ENCODE assay signal across 11 cellular contexts in the genomic region with DNA sequence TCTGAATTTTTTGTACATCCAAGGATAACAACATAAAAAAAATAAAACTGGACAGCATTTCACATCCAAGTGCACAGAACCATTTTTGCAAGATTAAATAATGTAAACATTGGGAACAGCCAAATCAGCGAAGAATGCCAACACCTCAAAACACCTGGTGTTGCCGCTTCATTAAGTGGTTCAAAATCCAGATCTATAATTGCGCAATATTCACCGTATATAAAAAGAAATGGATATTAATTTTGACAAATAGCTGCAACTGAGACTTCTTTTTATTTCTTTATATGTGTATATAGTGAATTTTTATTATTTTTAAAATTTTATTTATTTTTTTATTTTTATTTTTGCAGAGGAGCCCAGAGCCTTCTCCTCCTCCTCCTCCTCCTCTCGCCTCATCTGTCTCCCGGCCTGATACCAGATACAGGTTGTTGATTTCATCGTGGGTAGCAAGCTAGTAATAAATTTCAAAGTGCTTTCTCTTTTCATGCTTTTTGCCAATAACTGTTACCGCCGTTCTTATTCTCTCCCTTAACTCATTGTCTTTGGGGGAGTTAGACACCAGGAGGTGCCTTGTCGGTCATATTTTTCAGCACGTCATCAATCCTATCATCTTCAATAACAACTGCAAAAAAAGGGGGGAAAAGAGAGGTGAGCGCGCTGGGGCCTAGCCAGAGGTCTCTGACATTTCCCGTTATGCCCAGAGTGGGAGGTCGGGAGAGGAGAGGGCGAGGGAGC. TPM values are rescaled to one million over a fixed set of nuclear protein-coding genes. Genes with fewer than 3 reads are reported as not detected.
DNase-seq lines count a peak whose midpoint lies in the region; ATAC-seq and TF ChIP-seq lines count a peak whose summit lies in the region.
"Had no signal": no experiment of that assay in that cellular context is flagged by ENCODE, and none has a peak within 500 bp of the region (broad histone marks: within the 10 kb centered on the region; RNA-seq: fewer than 3 reads in every experiment).

No MANE protein-coding gene starts in this region.

- H3K56ac ChIP-seq in H9 (ENCODE audit: insufficient read length, low read depth, low read length), result no peak overlapping the region

- H3K27me3 Mint-ChIP-seq in H9 (ENCODE audit: low read depth), result peaks cover 93% of the 10 kb centered on the region
- H3K27me3 Mint-ChIP-seq in activated T-helper 17 cell treated with anti-CD3 and anti-CD28 coated beads, Interleukin-2, amount 50 U/mL, for 72 hours, result peaks cover 43% of the 10 kb centered on the region

- H3K9ac ChIP-seq in H9 (ENCODE audit: extremely low read depth, insufficient read length, low read length), result no peak overlapping the region

- no peak overlapping the region for H2BK15ac ChIP-seq in H9 (ENCODE audit: low read depth, low read length)

- H3K9me3 ChIP-seq in H9 (ENCODE audit: control insufficient read depth, low read depth, low read length) (no peaks in the 10 kb centered on the region), hepatocyte (ENCODE audit: low read depth) (no peaks in the 10 kb centered on the region), psoas muscle (no peaks in the 10 kb centered on the region), gastrocnemius medialis (no peaks in the 10 kb centered on the region)

- no peak overlapping the region for H4K8ac ChIP-seq in H9 (replicated peaks; ENCODE audit: insufficient read length, low read depth, low read length)

- H2BK5ac ChIP-seq in H9 (ENCODE audit: insufficient read length, low read length), result no peak overlapping the region

- H3K27ac ChIP-seq in H9 (ENCODE audit: insufficient read length, low read depth, low read length), result no peak overlapping the region
- H3K27ac ChIP-seq in hepatocyte, result peak overlapping the region; percentile 95
- H3K27ac ChIP-seq in psoas muscle, result no peak overlapping the region
- no peak overlapping the region for H3K27ac ChIP-seq in gastrocnemius medialis

- ATAC-seq in activated T-helper 17 cell treated with anti-CD3 and anti-CD28 coated beads, Interleukin-2, amount 50 U/mL, for 72 hours (replicated peaks), result no peak
- ATAC-seq in psoas muscle (no peak), GM18861 (IDR thresholded peaks at IDR 0.05; ENCODE audit: unreplicated experiment) (no peak), HG03025 (IDR thresholded peaks at IDR 0.05; ENCODE audit: low FRiP score, unreplicated experiment) (no peak), gastrocnemius medialis (no peak)

- H3K4me3 ChIP-seq in hepatocyte, result peak overlapping the region; percentile 94
- H3K4me3 ChIP-seq in psoas muscle, result peak overlapping the region; percentile 68
- H3K4me3 ChIP-seq in gastrocnemius medialis, result peak overlapping the region in 2 of 4 donors; percentile 50 to 56

- TF ChIP-seq CTCF in H9 (conservative IDR thresholded peaks at IDR 0.05) (no peak), hepatocyte (IDR thresholded peaks at IDR 0.05; ENCODE audit: poor library complexity) (no peak), psoas muscle (IDR thresholded peaks at IDR 0.05) (no peak), gastrocnemius medialis (IDR thresholded peaks at IDR 0.05 in 4 of 5, conservative IDR thresholded peaks at IDR 0.05 in 1 of 5) (no peak)

- no peak overlapping the region for H3K4ac ChIP-seq in H9 (ENCODE audit: low read depth, low read length)

- H3K27me3 ChIP-seq in H9 (ENCODE audit: insufficient read depth, low read length), result peaks cover 25% of the 10 kb centered on the region; the same call in 1 of the 2 replicates
- H3K27me3 ChIP-seq in hepatocyte, result no peaks in the 10 kb centered on the region
- peaks cover 0 to 74% (median 20%) of the 10 kb centered on the region in 3 donors for H3K27me3 ChIP-seq in psoas muscle (ENCODE audit: insufficient read depth in 3 of 3, low read length in 2 of 3)
- H3K27me3 ChIP-seq in gastrocnemius medialis, result peaks cover 33 to 49% (median 42%) of the 10 kb centered on the region in 3 donors

- no peaks in the 10 kb centered on the region; a peak in 1 of 7 replicates for H3K36me3 Mint-ChIP-seq in H9 (ENCODE audit: insufficient read depth in 1 of 3, low read depth in 3 of 3)
- H3K36me3 Mint-ChIP-seq in activated T-helper 17 cell treated with anti-CD3 and anti-CD28 coated beads, Interleukin-2, amount 50 U/mL, for 72 hours (ENCODE audit: low read depth), result peaks cover 10% of the 10 kb centered on the region

- no peak overlapping the region for H2BK12ac ChIP-seq in H9 (ENCODE audit: insufficient read length, low read depth, low read length)

- in situ Hi-C loops in gastrocnemius medialis (cut with MboI; ENCODE audit: low sequenced_read_pairs in 4 of 4), result no loop called here

- no peak overlapping the region for H2AK5ac ChIP-seq in H9 (ENCODE audit: insufficient read length, low read length)

- H2AFZ ChIP-seq in H9 (ENCODE audit: low read length) (no peak overlapping the region), hepatocyte (no peak overlapping the region)

- H4K20me1 ChIP-seq in H9 (ENCODE audit: control insufficient read depth, insufficient read depth, insufficient read length) (no peaks in the 10 kb centered on the region), hepatocyte (ENCODE audit: insufficient read depth, poor library complexity, severe bottlenecking) (peaks cover 14% of the 10 kb centered on the region)

- H3K18ac ChIP-seq in H9 (ENCODE audit: insufficient read length, low read depth, low read length), result no peak overlapping the region

- H3K4me3 Mint-ChIP-seq in H9, result peak overlapping the region; percentile 49 to 92; a peak in 4 of 5 replicates
- peak overlapping the region; percentile 72 for H3K4me3 Mint-ChIP-seq in activated T-helper 17 cell treated with anti-CD3 and anti-CD28 coated beads, Interleukin-2, amount 50 U/mL, for 72 hours

- no peaks in the 10 kb centered on the region for H3K79me2 ChIP-seq in H9 (ENCODE audit: insufficient read depth, low read length)
- peaks cover 37% of the 10 kb centered on the region for H3K79me2 ChIP-seq in hepatocyte

- H3T11ph ChIP-seq in H9 (ENCODE audit: low read length), result no peak overlapping the region

- no peak overlapping the region for H2BK120ac ChIP-seq in H9 (ENCODE audit: low read depth, low read length, poor library complexity, severe bottlenecking)

- H3K4me2 ChIP-seq in H9 (ENCODE audit: insufficient read depth, insufficient read length, low read length), result peak overlapping the region; percentile 89
- peak overlapping the region; percentile 95 for H3K4me2 ChIP-seq in hepatocyte

- WGBS in H9 (ENCODE audit: extremely low coverage, insufficient read length, low lambda C conversion rate), result no CpG with 5 or more reads among the region's 16 CpGs
- WGBS in hepatocyte (ENCODE audit: low lambda C conversion rate, missing lambda C conversion rate), result 44% methylated on average over 16 of the region's 16 CpGs
- 40 to 55% (median 48%) methylated on average over 16 of the region's 16 CpGs for WGBS in psoas muscle, 3 donors

- H3K9me2 ChIP-seq in hepatocyte (replicated peaks; ENCODE audit: insufficient read depth), result no peaks in the 10 kb centered on the region

- H2BK20ac ChIP-seq in H9 (ENCODE audit: low read depth, low read length, poor library complexity, severe bottlenecking), result no peak overlapping the region

- H4K5ac ChIP-seq in H9 (ENCODE audit: insufficient read length, low read depth, low read length), result no peak overlapping the region

- peaks cover 21 to 43% of the 10 kb centered on the region in 2 experiments for H3K4me1 Mint-ChIP-seq in H9
- H3K4me1 Mint-ChIP-seq in activated T-helper 17 cell treated with anti-CD3 and anti-CD28 coated beads, Interleukin-2, amount 50 U/mL, for 72 hours, result peaks cover 5% of the 10 kb centered on the region

- H3K36me3 ChIP-seq in hepatocyte (replicated peaks; ENCODE audit: insufficient read depth, low read depth), result no peaks in the 10 kb centered on the region
- H3K36me3 ChIP-seq in psoas muscle (ENCODE audit: insufficient read depth in 1 of 2, low read depth in 1 of 2), result no peaks in the 10 kb centered on the region
- no peaks in the 10 kb centered on the region for H3K36me3 ChIP-seq in gastrocnemius medialis

- no peak overlapping the region for H3K27ac Mint-ChIP-seq in H9
- no peak overlapping the region for H3K27ac Mint-ChIP-seq in activated T-helper 17 cell treated with anti-CD3 and anti-CD28 coated beads, Interleukin-2, amount 50 U/mL, for 72 hours
- H3K27ac Mint-ChIP-seq: activated B cell treated with CpG ODN at 0.5 μM for 24 hours had no signal

- intact Hi-C loops in psoas muscle (cut with DNase I), result loop anchor here in 1 of 2 donors (10.0 kb wide), 1 partner anchor 108 kb away; no protein-coding TSS in a partner anchor
- intact Hi-C loops in gastrocnemius medialis (cut with DNase I; ENCODE audit: low total_unique reads), result no loop called here

- H3K79me1 ChIP-seq in H9 (ENCODE audit: insufficient read depth, low read depth, low read length, poor library complexity, severe bottlenecking), result no peaks in the 10 kb centered on the region

- no peak for TF ChIP-seq POLR2A in gastrocnemius medialis (IDR thresholded peaks at IDR 0.05)

- H3K23ac ChIP-seq in H9 (ENCODE audit: insufficient read length, low read depth, low read length), result no peak overlapping the region

- H3K14ac ChIP-seq in H9 (ENCODE audit: insufficient read depth, low read length), result no peak overlapping the region

- peaks cover 0 to 4% of the 10 kb centered on the region in 2 experiments; a peak in 1 of 5 replicates for H3K9me3 Mint-ChIP-seq in H9
- H3K9me3 Mint-ChIP-seq in activated T-helper 17 cell treated with anti-CD3 and anti-CD28 coated beads, Interleukin-2, amount 50 U/mL, for 72 hours, result no peaks in the 10 kb centered on the region
- H3K9me3 Mint-ChIP-seq: activated B cell treated with CpG ODN at 0.5 μM for 24 hours had no signal

- H3K23me2 ChIP-seq in H9 (ENCODE audit: insufficient read length, low read depth, low read length, poor library complexity, severe bottlenecking), result peaks cover 32% of the 10 kb centered on the region

- H3K4me1 ChIP-seq in H9 (ENCODE audit: insufficient read depth, low read length), result peaks cover 8% of the 10 kb centered on the region; the same call in 1 of the 2 replicates
- peaks cover 42% of the 10 kb centered on the region for H3K4me1 ChIP-seq in hepatocyte (ENCODE audit: insufficient read depth)
- H3K4me1 ChIP-seq in psoas muscle, result peaks cover 11% of the 10 kb centered on the region
- peaks cover 0 to 5% of the 10 kb centered on the region in 2 donors for H3K4me1 ChIP-seq in gastrocnemius medialis

- H4K91ac ChIP-seq in H9 (ENCODE audit: insufficient read length, low read depth, low read length), result no peak overlapping the region

- DNase-seq in H9 (no peak), hepatocyte (ENCODE audit: low spot score) (no peak), psoas muscle (no peak), NCI-H128 (lab: John Stamatoyannopoulos, UW; ENCODE audit: unreplicated experiment) (no peak), gastrocnemius medialis (no peak)
- DNase-seq: activated B cell treated with CpG ODN at 0.5 μM for 24 hours; NCI-H1436; stimulated activated CD4-positive, alpha-beta T cell treated with anti-CD3 and anti-CD28 coated beads, Interleukin-2, amount 100 ng/mL, for 24 hours had no signal

RNA-seq across cellular contexts. Expression of a gene that starts 2.7 kb away (rescaled TPM):
- total RNA-seq in H9 (2021) (0.97 and 1.2 TPM in 2 replicates), hepatocyte (38.5 and 41.7 TPM in 2 replicates), psoas muscle (1 to 10 TPM; 3.6 to 6.5 (median 4.9) TPM), gastrocnemius medialis (1 to 10 TPM; 1.3 to 2.5 (median 1.5) TPM)
- under 1 TPM; 0.30 to 0.53 TPM for total RNA-seq in activated T-helper 17 cell treated with anti-CD3 and anti-CD28 coated beads, Interleukin-2, amount 50 U/mL, for 72 hours
- polyA plus RNA-seq in hepatocyte (39.4 and 45.5 TPM in 2 replicates), psoas muscle (1 to 10 TPM; 2.2 to 7.9 (median 2.4) TPM)

RNA-seq across cellular contexts. Expression of a gene that starts 24.7 kb away (rescaled TPM):
- 25.5 and 27.1 TPM in 2 replicates for total RNA-seq in H9 (2021)
- total RNA-seq in activated T-helper 17 cell treated with anti-CD3 and anti-CD28 coated beads, Interleukin-2, amount 50 U/mL, for 72 hours, result 10 to 100 TPM; 11.6 to 16.3 TPM
- total RNA-seq in hepatocyte, result 40.1 and 44.8 TPM in 2 replicates
- polyA plus RNA-seq in hepatocyte, result 47.4 and 48.1 TPM in 2 replicates
- total RNA-seq in psoas muscle, result 10 to 100 TPM; 23.0 to 43.1 (median 33.3) TPM
- polyA plus RNA-seq in psoas muscle, result 10 to 100 TPM; 27.8 to 48.0 (median 45.0) TPM
- 10 to 100 TPM; 32.8 to 44.5 (median 38.8) TPM for total RNA-seq in gastrocnemius medialis
